29 cellular contexts compared by ENCODE assay signal in the genomic region with DNA sequence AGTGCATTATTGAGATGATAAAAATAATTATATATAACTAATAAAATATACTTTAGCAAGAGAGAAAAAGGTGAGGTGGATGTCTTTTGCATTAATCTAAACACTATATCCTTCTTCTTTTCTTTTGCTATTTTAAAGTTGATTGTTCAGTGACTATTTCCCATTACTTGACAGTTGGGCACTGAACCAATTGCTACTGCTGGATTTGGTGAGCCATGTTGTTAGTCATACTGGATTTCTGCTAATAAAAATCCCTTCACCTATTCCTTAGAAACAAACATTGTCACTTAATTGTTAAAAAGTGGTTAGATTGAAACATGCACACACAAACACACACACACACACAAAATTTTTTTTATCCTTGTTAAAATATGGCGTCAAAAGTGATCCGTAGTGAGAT.
"Had no signal": no experiment of that assay in that cellular context is flagged by ENCODE, and none has a peak within 500 bp of the region (broad histone marks: within the 10 kb centered on the region; RNA-seq: fewer than 3 reads in every experiment).

No MANE protein-coding gene starts in this region.

- H3K36me3 ChIP-seq: neutrophil, pancreas, prostate gland, right lobe of liver, sigmoid colon, suprapubic skin, tibial artery, transverse colon, upper lobe of right lung, uterus had no signal

- H3K27ac Mint-ChIP-seq: naive thymus-derived CD8-positive, alpha-beta T cell; natural killer cell treated with Interleukin-12 subunit alpha and Interleukin-12 subunit beta and Interleukin-15 and Interleukin-18, amount 100 ng/mL, for 72 hours; nephron progenitor cell; stimulated activated effector memory CD8-positive, alpha-beta T cell treated with anti-CD3 and anti-CD28 coated beads, Interleukin-12 subunit alpha, Interleukin-12 subunit beta, amount 100 ng/mL, for 72 hours; stimulated activated naive CD8-positive, alpha-beta T cell treated with anti-CD3 and anti-CD28 coated beads, Interleukin-15, amount 100 ng/mL, for 72 hours; type B pancreatic cell had no signal

- DNase-seq: naive thymus-derived CD8-positive, alpha-beta T cell; nephron progenitor cell; nucleus accumbens; pancreas; retina; right cardiac atrium; right lobe of liver; sigmoid colon; small intestine; stimulated activated CD4-positive, alpha-beta T cell treated with anti-CD3 and anti-CD28 coated beads, Interleukin-15, amount 100 ng/mL, for 24 hours; stimulated activated CD4-positive, alpha-beta T cell treated with anti-CD3 and anti-CD28 coated beads, Interleukin-2, amount 100 ng/mL, for 24 hours; stimulated activated CD4-positive, alpha-beta T cell treated with anti-CD3 and anti-CD28 coated beads, Interleukin-2, amount 100 ng/mL, for 48 hours; stimulated activated CD4-positive, alpha-beta T cell treated with anti-CD3 and anti-CD28 coated beads, Interleukin-4, amount 100 ng/mL, for 24 hours; stimulated activated naive CD4-positive, alpha-beta T cell; stimulated activated naive CD8-positive, alpha-beta T cell treated with anti-CD3 and anti-CD28 coated beads, Interleukin-15, amount 100 ng/mL, for 72 hours; stimulated activated naive CD8-positive, alpha-beta T cell treated with anti-CD3 and anti-CD28 coated beads, Interleukin-15, Interleukin-2, amounts not matched to agents 100 U/mL and 50 U/mL, for 24 hours; substantia nigra; testis; tibial artery; transverse colon; upper lobe of right lung; uterus had no signal

- H3K27me3 ChIP-seq: neutrophil, pancreas, right lobe of liver, sigmoid colon, suprapubic skin, testis, tibial artery, transverse colon, upper lobe of right lung, uterus had no signal

- H3K36me3 Mint-ChIP-seq: naive thymus-derived CD8-positive, alpha-beta T cell; stimulated activated effector memory CD8-positive, alpha-beta T cell treated with anti-CD3 and anti-CD28 coated beads, Interleukin-12 subunit alpha, Interleukin-12 subunit beta, amount 100 ng/mL, for 72 hours had no signal

- H3K4me1 Mint-ChIP-seq: naive thymus-derived CD8-positive, alpha-beta T cell; nephron progenitor cell; neural crest cell; stimulated activated effector memory CD8-positive, alpha-beta T cell treated with anti-CD3 and anti-CD28 coated beads, Interleukin-12 subunit alpha, Interleukin-12 subunit beta, amount 100 ng/mL, for 72 hours; stimulated activated naive CD8-positive, alpha-beta T cell treated with anti-CD3 and anti-CD28 coated beads, Interleukin-15, amount 100 ng/mL, for 72 hours had no signal

- H3K9me3 ChIP-seq: neutrophil, pancreas, prostate gland, right lobe of liver, sigmoid colon, testis, tibial artery, transverse colon, upper lobe of right lung, uterus had no signal

- H3K27ac ChIP-seq: neutrophil, pancreas, prostate gland, right lobe of liver, sigmoid colon, suprapubic skin, testis, tibial artery, transverse colon, upper lobe of right lung, uterus had no signal

- ATAC-seq: naive thymus-derived CD8-positive, alpha-beta T cell; natural killer cell treated with Interleukin-12 subunit alpha and Interleukin-12 subunit beta and Interleukin-15 and Interleukin-18, amount 100 ng/mL, for 72 hours; pancreas; right cardiac atrium; right lobe of liver; stimulated activated effector memory CD8-positive, alpha-beta T cell treated with anti-CD3 and anti-CD28 coated beads, Interleukin-12 subunit alpha, Interleukin-12 subunit beta, amount 100 ng/mL, for 72 hours; stimulated activated naive CD8-positive, alpha-beta T cell treated with anti-CD3 and anti-CD28 coated beads, Interleukin-15, amount 100 ng/mL, for 72 hours; stimulated activated naive CD8-positive, alpha-beta T cell treated with anti-CD3 and anti-CD28 coated beads, Interleukin-15, Interleukin-2, amounts not matched to agents 100 U/mL and 50 U/mL, for 24 hours; upper lobe of right lung had no signal

- H3K9me3 Mint-ChIP-seq: type B pancreatic cell had no signal

- H3K4me3 ChIP-seq: pancreas, prostate gland, right lobe of liver, sigmoid colon, suprapubic skin, testis, tibial artery, transverse colon, upper lobe of right lung, uterus had no signal

- H3K27me3 Mint-ChIP-seq: naive thymus-derived CD8-positive, alpha-beta T cell; natural killer cell treated with Interleukin-12 subunit alpha and Interleukin-12 subunit beta and Interleukin-15 and Interleukin-18, amount 100 ng/mL, for 72 hours; stimulated activated naive CD8-positive, alpha-beta T cell treated with anti-CD3 and anti-CD28 coated beads, Interleukin-15, amount 100 ng/mL, for 72 hours; type B pancreatic cell had no signal

- H3K4me1 ChIP-seq: pancreas, prostate gland, right lobe of liver, sigmoid colon, suprapubic skin, testis, tibial artery, transverse colon, upper lobe of right lung, uterus had no signal

- H3K4me3 Mint-ChIP-seq: naive thymus-derived CD8-positive, alpha-beta T cell; natural killer cell treated with Interleukin-12 subunit alpha and Interleukin-12 subunit beta and Interleukin-15 and Interleukin-18, amount 100 ng/mL, for 72 hours; nephron progenitor cell; neural crest cell; stimulated activated effector memory CD8-positive, alpha-beta T cell treated with anti-CD3 and anti-CD28 coated beads, Interleukin-12 subunit alpha, Interleukin-12 subunit beta, amount 100 ng/mL, for 72 hours; stimulated activated naive CD8-positive, alpha-beta T cell treated with anti-CD3 and anti-CD28 coated beads, Interleukin-15, amount 100 ng/mL, for 72 hours; type B pancreatic cell had no signal
